8 cellular contexts compared by ENCODE assay signal in genomic region chr19:10107817-10108367, GRCh38. TPM values are rescaled to one million over a fixed set of nuclear protein-coding genes. Genes with fewer than 3 reads are reported as not detected.
DNase-seq lines count a peak whose midpoint lies in the region; ATAC-seq, FAIRE-seq and TF ChIP-seq lines count a peak whose summit lies in the region.
"Had no signal": no experiment of that assay in that cellular context is flagged by ENCODE, and none has a peak within 500 bp of the region (broad histone marks: within the 10 kb centered on the region; RNA-seq: fewer than 3 reads in every experiment).

No MANE protein-coding gene starts in this region.

- H3K36me3 Mint-ChIP-seq in H9 (ENCODE audit: insufficient read depth in 1 of 3, low read depth in 3 of 3), result peaks cover 33 to 57% (median 49%) of the 10 kb centered on the region in 3 experiments

- DNase-seq in A549 (ENCODE audit: low read depth in 1 of 2, low spot score in 1 of 2), result no peak
- DNase-seq in H9, result no peak
- no peak for DNase-seq in GM12878 (ENCODE audit: low read depth, low spot score)
- DNase-seq in frontal cortex (ENCODE audit: low spot score in 2 of 2), result no peak
- no peak for DNase-seq in amniotic stem cell (lab: John Stamatoyannopoulos, UW)
- DNase-seq: activated CD8-positive, alpha-beta memory T cell treated with anti-CD3 and anti-CD28 coated beads for 24 hours; Kasumi-1 had no signal

- TF ChIP-seq RAD21 in A549 (conservative IDR thresholded peaks at IDR 0.05 in 1 of 2, IDR thresholded peaks at IDR 0.05 in 1 of 2), result no peak
- TF ChIP-seq RAD21 in GM12878 (IDR thresholded peaks at IDR 0.05; ENCODE audit: insufficient read depth, low read depth, low read length), result no peak

- H3K4me2 ChIP-seq in A549, result peak overlapping the region; percentile 99
- H3K4me2 ChIP-seq in H9 (ENCODE audit: insufficient read depth, insufficient read length, low read length), result no peak overlapping the region
- H3K4me2 ChIP-seq in GM12878 (ENCODE audit: control insufficient read depth, insufficient read depth), result peak overlapping the region; percentile 97

- TF ChIP-seq CTCF in A549 (IDR thresholded peaks at IDR 0.05) (no peak), H9 (conservative IDR thresholded peaks at IDR 0.05) (no peak), GM12878 (IDR thresholded peaks at IDR 0.05 in 2 of 3, conservative IDR thresholded peaks at IDR 0.05 in 1 of 3; ENCODE audit: control insufficient read depth in 2 of 3, extremely low read depth in 1 of 3, insufficient read depth in 1 of 3, low read depth in 3 of 3, low read length in 3 of 3) (no peak)

- WGBS in A549 (ENCODE audit: missing lambda C conversion rate), result 96% methylated on average over 14 of the region's 14 CpGs
- WGBS in H9 (ENCODE audit: extremely low coverage, insufficient read length, low lambda C conversion rate), result no CpG with 5 or more reads among the region's 14 CpGs
- 91% methylated on average over 13 of the region's 14 CpGs for WGBS in GM12878 (ENCODE audit: insufficient coverage, insufficient replicate concordance, low lambda C conversion rate, missing lambda C conversion rate)

- RAD21 ChIA-PET in GM12878 (lab: Charles Lee; ENCODE audit: unreplicated experiment), result interaction anchor here (0.6 to 2.7 kb wide), 3 partner anchors 8 to 142 kb away, joined by 3 to 9 read pairs (median 4); no protein-coding TSS in a partner anchor

- H3K4me3 Mint-ChIP-seq in H9, result peak overlapping the region; percentile 90 to 94

- intact Hi-C loops in GM12878 (cut with micrococcal nuclease; ENCODE audit: unreplicated experiment), result loop anchor here (10.0 kb wide), 1 partner anchor 277 kb away; the partner anchor contains the start of gene TYK2

- in situ Hi-C loops in GM12878 (cut with MboI), result no loop called here

- H3K18ac ChIP-seq in H9 (ENCODE audit: insufficient read length, low read depth, low read length), result no peak overlapping the region

- H2BK15ac ChIP-seq in H9 (ENCODE audit: low read depth, low read length), result no peak overlapping the region

- H3K23ac ChIP-seq in H9 (ENCODE audit: insufficient read length, low read depth, low read length), result no peak overlapping the region

- H3K27me3 ChIP-seq in H9 (ENCODE audit: insufficient read depth, low read length) (no peaks in the 10 kb centered on the region), GM12878 (replicated peaks in 1 of 2; ENCODE audit: control insufficient read depth in 2 of 2, insufficient read depth in 2 of 2, low read length in 1 of 2) (no peaks in the 10 kb centered on the region)

- H3K79me1 ChIP-seq in H9 (ENCODE audit: insufficient read depth, low read depth, low read length, poor library complexity, severe bottlenecking), result no peaks in the 10 kb centered on the region

- POLR2A ChIA-PET in A549 (lab: Yijun Ruan, JAX) (interaction anchor here (1.1 to 2.4 kb wide), 2 partner anchors 9 to 12 kb away, joined by 3 to 6 read pairs; no protein-coding TSS in a partner anchor), GM12878 (lab: Charles Lee) (interaction anchor here (0.5 to 2.6 kb wide), 7 partner anchors 9 to 1470 kb away, joined by 3 to 18 read pairs (median 3); partner anchors contain the start of gene ACP5)

- H2BK120ac ChIP-seq in H9 (ENCODE audit: low read depth, low read length, poor library complexity, severe bottlenecking), result no peak overlapping the region

- H2BK20ac ChIP-seq in H9 (ENCODE audit: low read depth, low read length, poor library complexity, severe bottlenecking), result no peak overlapping the region

- H3K56ac ChIP-seq in H9 (ENCODE audit: insufficient read length, low read depth, low read length), result no peak overlapping the region

- ATAC-seq in A549 (no peak), GM12878 (no peak), HG02852 (IDR thresholded peaks at IDR 0.05; ENCODE audit: unreplicated experiment) (no peak)

- SMC1A ChIA-PET in GM12878 (lab: Charles Lee; ENCODE audit: uncharacterized antibody, unreplicated experiment), result interaction anchor here (0.7 to 11.4 kb wide), 3 partner anchors 8 to 673 kb away, joined by 3 to 150 read pairs (median 3); partner anchors contain the start of gene ANGPTL6

- H3K4ac ChIP-seq in H9 (ENCODE audit: low read depth, low read length), result no peak overlapping the region

- peaks cover 7% of the 10 kb centered on the region for H3K23me2 ChIP-seq in H9 (ENCODE audit: insufficient read length, low read depth, low read length, poor library complexity, severe bottlenecking)

- no peaks in the 10 kb centered on the region; the same call in none of the 2 replicates for H3K27me3 Mint-ChIP-seq in H9 (ENCODE audit: low read depth)

- H4K5ac ChIP-seq in H9 (ENCODE audit: insufficient read length, low read depth, low read length), result no peak overlapping the region

- no peak overlapping the region for H3K14ac ChIP-seq in H9 (ENCODE audit: insufficient read depth, low read length)

- no peak overlapping the region for H2BK5ac ChIP-seq in H9 (ENCODE audit: insufficient read length, low read length)

- TF ChIP-seq POLR2A in A549 (IDR thresholded peaks at IDR 0.05; ENCODE audit: low read length) (no peak), GM12878 (IDR thresholded peaks at IDR 0.05; ENCODE audit: low read depth, low read length) (peak; percentile 76)

- H2AFZ ChIP-seq in H9 (ENCODE audit: low read length) (no peak overlapping the region), GM12878 (ENCODE audit: control insufficient read depth, low read depth, low read length) (no peak overlapping the region)

- no peak overlapping the region for H3K9ac ChIP-seq in H9 (ENCODE audit: extremely low read depth, insufficient read length, low read length)
- peak overlapping the region; percentile 95 for H3K9ac ChIP-seq in GM12878 (ENCODE audit: control insufficient read depth, insufficient read depth, low read length)

- no peak overlapping the region; the same call in 2 of the 3 replicates for H3K4me3 ChIP-seq in A549
- H3K4me3 ChIP-seq in GM12878, result peak overlapping the region; percentile 79

- TF ChIP-seq EP300 in A549 (IDR thresholded peaks at IDR 0.05) (no peak), GM12878 (IDR thresholded peaks at IDR 0.05; ENCODE audit: borderline replicate concordance in 1 of 2, control insufficient read depth in 1 of 2, low read depth in 2 of 2, low read length in 2 of 2) (no peak)

- H3T11ph ChIP-seq in H9 (ENCODE audit: low read length), result no peak overlapping the region

- H3K79me2 ChIP-seq in H9 (ENCODE audit: insufficient read depth, low read length), result peaks cover 7% of the 10 kb centered on the region; the same call in 1 of the 2 replicates
- H3K79me2 ChIP-seq in GM12878 (ENCODE audit: control insufficient read depth, insufficient read depth, low read length), result peaks cover 56% of the 10 kb centered on the region

- H2BK12ac ChIP-seq in H9 (ENCODE audit: insufficient read length, low read depth, low read length), result no peak overlapping the region

- no peak overlapping the region for H2AK5ac ChIP-seq in H9 (ENCODE audit: insufficient read length, low read length)

- no peaks in the 10 kb centered on the region for H3K9me3 ChIP-seq in A549
- H3K9me3 ChIP-seq in H9 (ENCODE audit: control insufficient read depth, low read depth, low read length), result no peaks in the 10 kb centered on the region
- H3K9me3 ChIP-seq in GM12878 (replicated peaks; ENCODE audit: control insufficient read depth, insufficient read depth, low read length), result no peaks in the 10 kb centered on the region

- H4K8ac ChIP-seq in H9 (replicated peaks; ENCODE audit: insufficient read length, low read depth, low read length), result no peak overlapping the region

- CTCF ChIA-PET in A549 (lab: Yijun Ruan, JAX) (interaction anchor here (0.6 to 3.9 kb wide), 8 partner anchors 9 to 438 kb away, joined by 3 to 20 read pairs (median 8); partner anchors contain the start of gene EIF3G), GM12878 (lab: Yijun Ruan, JAX) (interaction anchor here (1.2 to 9.8 kb wide), 2 partner anchors 8 to 177 kb away, joined by 4 to 171 read pairs; partner anchors contain the start of gene ANGPTL6)

- H3K27ac Mint-ChIP-seq in H9, result no peak overlapping the region

- H3K27ac ChIP-seq in A549, result peak overlapping the region in 1 of 2 experiments; percentile 99; a peak in 1 of 6 replicates
- H3K27ac ChIP-seq in H9 (ENCODE audit: insufficient read length, low read depth, low read length), result no peak overlapping the region
- peak overlapping the region; percentile 100 for H3K27ac ChIP-seq in GM12878 (ENCODE audit: control insufficient read depth, insufficient read depth)

- FAIRE-seq in A549 (lab: Jason Lieb, UNC) (no peak), GM12878 (lab: Jason Lieb, UNC) (no peak), frontal cortex (lab: Jason Lieb, UNC) (no peak)

- H3K9me3 Mint-ChIP-seq in H9, result no peaks in the 10 kb centered on the region; a peak in 2 of 5 replicates

- H3K36me3 ChIP-seq in GM12878 (ENCODE audit: control insufficient read depth in 2 of 2, insufficient read depth in 2 of 2, low read length in 1 of 2), result peaks cover 18 to 30% of the 10 kb centered on the region in 2 experiments; a peak in 3 of 4 replicates

- H3K4me1 ChIP-seq in A549, result peaks cover 32% of the 10 kb centered on the region; the same call in 2 of the 3 replicates
- H3K4me1 ChIP-seq in H9 (ENCODE audit: insufficient read depth, low read length), result no peaks in the 10 kb centered on the region; the same call in 1 of the 2 replicates
- H3K4me1 ChIP-seq in GM12878 (ENCODE audit: control insufficient read depth, insufficient read depth, low read length), result peaks cover 61% of the 10 kb centered on the region

- peaks cover 6 to 16% of the 10 kb centered on the region in 2 experiments for H3K4me1 Mint-ChIP-seq in H9

- H4K91ac ChIP-seq in H9 (ENCODE audit: insufficient read length, low read depth, low read length), result no peak overlapping the region

- no peaks in the 10 kb centered on the region for H4K20me1 ChIP-seq in H9 (ENCODE audit: control insufficient read depth, insufficient read depth, insufficient read length)
- H4K20me1 ChIP-seq in GM12878 (ENCODE audit: control insufficient read depth, insufficient read depth), result no peaks in the 10 kb centered on the region

- no TSS peak for BruUV-seq in GM12878 (replicated peaks; lab: Mats Ljungman, UMichigan)

RNA-seq across cellular contexts. Expression of gene PPAN, which starts 1.7 kb away (rescaled TPM):
- polyA plus RNA-seq in A549 (2011; rRNA removed) (26.6 and 30.8 TPM in 2 replicates), A549 (2017; fragmentation: RNase III; extraction: RNeasy Plus Mini Kit Qiagen cat#74134 plus additional on column Dnase treatment) (64.0 to 68.1 TPM (median 65.0 TPM) in 3 replicates), GM12878 (2011; rRNA removed) (40.1 and 92.2 TPM in 2 replicates), GM12878 (2014; fragmentation: Illumina TruSeq; extraction: Trizol) (20.3 and 65.0 TPM in 2 replicates), GM12878 (2014; fragmentation: Nextera tagmentation; extraction: Ambion mirVana) (1 to 10 TPM; 2.1 to 7.6 TPM), GM12878 (2014; rRNA removed) (149 and 196 TPM in 2 replicates), GM12878 (2016; fragmentation: Nextera tagmentation; extraction: Ambion mirVana) (100 to 1,000 TPM; 163 to 171 TPM)
- 62.0 and 66.6 TPM in 2 replicates for polyA plus RNA-seq in A549 (2012; cell fraction: cytosol; rRNA removed)
- 125 and 154 TPM in 2 replicates for polyA plus RNA-seq in A549 (2012; cell fraction: nucleus; rRNA removed)
- 114 and 119 TPM in 2 replicates for polyA minus RNA-seq in A549 (2011; rRNA and poly(A)+ RNA removed)
- total RNA-seq in H9 (2021) (150 and 157 TPM in 2 replicates), GM12878 (2014; rRNA removed) (96.5 and 123 TPM in 2 replicates), GM12878 (2014; rRNA removed; fragmentation: Illumina TruSeq; extraction: Trizol) (67.6 and 68.9 TPM in 2 replicates), GM12878 (2021) (147 and 165 TPM in 2 replicates), frontal cortex (15.1 TPM)
- 135 and 145 TPM in 2 replicates for total RNA-seq in GM12878 (2013; cell fraction: nucleolus; rRNA removed)
- polyA plus RNA-seq in GM12878 (2011; ENCODE audit: low read depth), result 26.9 TPM
- 92.2 and 132 TPM in 2 replicates for polyA plus RNA-seq in GM12878 (2011; cell fraction: cytosol; rRNA removed)
- polyA plus RNA-seq in GM12878 (2011; cell fraction: nucleus; rRNA removed), result 173 and 212 TPM in 2 replicates
- polyA plus RNA-seq in GM12878 (2012), result 78.6 and 81.6 TPM in 2 replicates
- polyA minus RNA-seq in GM12878 (2011; rRNA and poly(A)+ RNA removed), result 113 and 176 TPM in 2 replicates
- 70.0 and 73.4 TPM in 2 replicates for polyA minus RNA-seq in GM12878 (2011; cell fraction: cytosol; rRNA and poly(A)+ RNA removed)
- polyA minus RNA-seq in GM12878 (2011; cell fraction: nucleus; rRNA and poly(A)+ RNA removed), result 69.6 and 130 TPM in 2 replicates

RNA-seq across cellular contexts. Expression of gene P2RY11, which starts 3.6 kb away (rescaled TPM):
- 1.9 and 2.3 TPM in 2 replicates for polyA plus RNA-seq in A549 (2011; rRNA removed)
- 3.6 and 5.1 TPM in 2 replicates for polyA plus RNA-seq in A549 (2012; cell fraction: cytosol; rRNA removed)
- polyA plus RNA-seq in A549 (2012; cell fraction: nucleus; rRNA removed), result 29.9 and 47.2 TPM in 2 replicates
- polyA plus RNA-seq in A549 (2017; fragmentation: RNase III; extraction: RNeasy Plus Mini Kit Qiagen cat#74134 plus additional on column Dnase treatment), result 5.8 to 9.0 TPM (median 6.4 TPM) in 3 replicates
- 2.6 and 3.1 TPM in 2 replicates for polyA minus RNA-seq in A549 (2011; rRNA and poly(A)+ RNA removed)
- 60.6 and 63.7 TPM in 2 replicates for total RNA-seq in H9 (2021)
- total RNA-seq in GM12878 (2013; cell fraction: nucleolus; rRNA removed), result 57.8 and 61.7 TPM in 2 replicates
- 11.4 and 17.4 TPM in 2 replicates for total RNA-seq in GM12878 (2014; rRNA removed)
- total RNA-seq in GM12878 (2014; rRNA removed; fragmentation: Illumina TruSeq; extraction: Trizol), result 7.4 and 8.2 TPM in 2 replicates
- 42.0 and 46.5 TPM in 2 replicates for total RNA-seq in GM12878 (2021)
- polyA plus RNA-seq in GM12878 (2011; ENCODE audit: low read depth), result 5.0 TPM
- 12.5 and 26.5 TPM in 2 replicates for polyA plus RNA-seq in GM12878 (2011; rRNA removed)
- polyA plus RNA-seq in GM12878 (2011; cell fraction: cytosol; rRNA removed), result 44.1 and 69.0 TPM in 2 replicates
- polyA plus RNA-seq in GM12878 (2011; cell fraction: nucleus; rRNA removed), result 81.5 and 114 TPM in 2 replicates
- polyA plus RNA-seq in GM12878 (2012), result 28.3 and 37.9 TPM in 2 replicates
- 1.2 and 4.9 TPM in 2 replicates for polyA plus RNA-seq in GM12878 (2014; fragmentation: Illumina TruSeq; extraction: Trizol)
- polyA plus RNA-seq in GM12878 (2014; fragmentation: Nextera tagmentation; extraction: Ambion mirVana), result under 1 TPM; 0.14 to 0.57 TPM
- 32.5 and 39.0 TPM in 2 replicates for polyA plus RNA-seq in GM12878 (2014; rRNA removed)
- 1 to 10 TPM; 6.7 to 7.0 TPM for polyA plus RNA-seq in GM12878 (2016; fragmentation: Nextera tagmentation; extraction: Ambion mirVana)
- 16.9 and 49.7 TPM in 2 replicates for polyA minus RNA-seq in GM12878 (2011; rRNA and poly(A)+ RNA removed)
- polyA minus RNA-seq in GM12878 (2011; cell fraction: cytosol; rRNA and poly(A)+ RNA removed), result 22.1 and 26.3 TPM in 2 replicates
- 8.6 and 28.3 TPM in 2 replicates for polyA minus RNA-seq in GM12878 (2011; cell fraction: nucleus; rRNA and poly(A)+ RNA removed)
- total RNA-seq in frontal cortex, result 4.1 TPM

RNA-seq across cellular contexts. Expression of gene ANGPTL6, which starts 5.4 kb away (rescaled TPM):
- polyA plus RNA-seq in A549 (2011; rRNA removed), result 0.04 and 0.19 TPM in 2 replicates
- polyA plus RNA-seq in A549 (2012; cell fraction: cytosol; rRNA removed), result 0.08 and 0.11 TPM in 2 replicates
- 0.34 and 0.50 TPM in 2 replicates for polyA plus RNA-seq in A549 (2012; cell fraction: nucleus; rRNA removed)
- 0.12 to 0.31 TPM (median 0.18 TPM) in 3 replicates for polyA plus RNA-seq in A549 (2017; fragmentation: RNase III; extraction: RNeasy Plus Mini Kit Qiagen cat#74134 plus additional on column Dnase treatment)
- 0.24 and 0.33 TPM in 2 replicates for polyA minus RNA-seq in A549 (2011; rRNA and poly(A)+ RNA removed)
- 0.18 and 0.26 TPM in 2 replicates for total RNA-seq in H9 (2021)
- 38.8 and 41.4 TPM in 2 replicates for total RNA-seq in GM12878 (2013; cell fraction: nucleolus; rRNA removed)
- 13.1 and 17.4 TPM in 2 replicates for total RNA-seq in GM12878 (2014; rRNA removed)
- 6.0 and 7.2 TPM in 2 replicates for total RNA-seq in GM12878 (2014; rRNA removed; fragmentation: Illumina TruSeq; extraction: Trizol)
- total RNA-seq in GM12878 (2021), result 16.5 and 16.8 TPM in 2 replicates
- 11.7 TPM for polyA plus RNA-seq in GM12878 (2011; ENCODE audit: low read depth)
- polyA plus RNA-seq in GM12878 (2011; rRNA removed), result 10.5 and 23.6 TPM in 2 replicates
- 40.4 and 48.7 TPM in 2 replicates for polyA plus RNA-seq in GM12878 (2011; cell fraction: cytosol; rRNA removed)
- polyA plus RNA-seq in GM12878 (2011; cell fraction: nucleus; rRNA removed), result 150 and 154 TPM in 2 replicates
- polyA plus RNA-seq in GM12878 (2012), result 23.2 and 29.6 TPM in 2 replicates
- polyA plus RNA-seq in GM12878 (2014; fragmentation: Illumina TruSeq; extraction: Trizol), result 2.3 and 6.6 TPM in 2 replicates
- polyA plus RNA-seq in GM12878 (2014; fragmentation: Nextera tagmentation; extraction: Ambion mirVana), result under 1 TPM; 0.45 to 0.90 TPM
- 18.3 and 18.9 TPM in 2 replicates for polyA plus RNA-seq in GM12878 (2014; rRNA removed)
- 1 to 10 TPM; 1.3 to 4.9 TPM for polyA plus RNA-seq in GM12878 (2016; fragmentation: Nextera tagmentation; extraction: Ambion mirVana)
- 7.7 and 16.2 TPM in 2 replicates for polyA minus RNA-seq in GM12878 (2011; rRNA and poly(A)+ RNA removed)
- 8.8 and 10.2 TPM in 2 replicates for polyA minus RNA-seq in GM12878 (2011; cell fraction: cytosol; rRNA and poly(A)+ RNA removed)
- polyA minus RNA-seq in GM12878 (2011; cell fraction: nucleus; rRNA and poly(A)+ RNA removed), result 8.5 and 16.2 TPM in 2 replicates
- total RNA-seq in frontal cortex, result not detected

RNA-seq across cellular contexts. Expression of gene EIF3G, which starts 11.8 kb away (rescaled TPM):
- polyA plus RNA-seq in A549 (2011; rRNA removed), result 60.9 and 81.6 TPM in 2 replicates
- 184 and 200 TPM in 2 replicates for polyA plus RNA-seq in A549 (2012; cell fraction: cytosol; rRNA removed)
- polyA plus RNA-seq in A549 (2012; cell fraction: nucleus; rRNA removed), result 525 and 617 TPM in 2 replicates
- 147 to 160 TPM (median 151 TPM) in 3 replicates for polyA plus RNA-seq in A549 (2017; fragmentation: RNase III; extraction: RNeasy Plus Mini Kit Qiagen cat#74134 plus additional on column Dnase treatment)
- 35.9 and 38.4 TPM in 2 replicates for polyA minus RNA-seq in A549 (2011; rRNA and poly(A)+ RNA removed)
- total RNA-seq in H9 (2021), result 290 and 296 TPM in 2 replicates
- 95.9 and 98.0 TPM in 2 replicates for total RNA-seq in GM12878 (2013; cell fraction: nucleolus; rRNA removed)
- 356 and 362 TPM in 2 replicates for total RNA-seq in GM12878 (2014; rRNA removed)
- total RNA-seq in GM12878 (2014; rRNA removed; fragmentation: Illumina TruSeq; extraction: Trizol), result 187 and 220 TPM in 2 replicates
- total RNA-seq in GM12878 (2021), result 303 and 318 TPM in 2 replicates
- 79.2 TPM for polyA plus RNA-seq in GM12878 (2011; ENCODE audit: low read depth)
- 101 and 119 TPM in 2 replicates for polyA plus RNA-seq in GM12878 (2011; rRNA removed)
- polyA plus RNA-seq in GM12878 (2011; cell fraction: cytosol; rRNA removed), result 166 and 220 TPM in 2 replicates
- polyA plus RNA-seq in GM12878 (2011; cell fraction: nucleus; rRNA removed), result 377 and 479 TPM in 2 replicates
- 208 and 240 TPM in 2 replicates for polyA plus RNA-seq in GM12878 (2012)
- 132 and 219 TPM in 2 replicates for polyA plus RNA-seq in GM12878 (2014; fragmentation: Illumina TruSeq; extraction: Trizol)
- 10 to 100 TPM; 28.0 to 48.5 TPM for polyA plus RNA-seq in GM12878 (2014; fragmentation: Nextera tagmentation; extraction: Ambion mirVana)
- polyA plus RNA-seq in GM12878 (2014; rRNA removed), result 284 and 299 TPM in 2 replicates
- polyA plus RNA-seq in GM12878 (2016; fragmentation: Nextera tagmentation; extraction: Ambion mirVana), result 100 to 1,000 TPM; 201 to 225 TPM
- polyA minus RNA-seq in GM12878 (2011; rRNA and poly(A)+ RNA removed), result 45.5 and 84.7 TPM in 2 replicates
- polyA minus RNA-seq in GM12878 (2011; cell fraction: cytosol; rRNA and poly(A)+ RNA removed), result 47.4 and 49.3 TPM in 2 replicates
- polyA minus RNA-seq in GM12878 (2011; cell fraction: nucleus; rRNA and poly(A)+ RNA removed), result 61.5 and 116 TPM in 2 replicates
- total RNA-seq in frontal cortex, result 108 TPM

RNA-seq across cellular contexts. Expression of gene SHFL, which starts 21.8 kb away (rescaled TPM):
- polyA plus RNA-seq in A549 (2011; rRNA removed) (9.1 and 10.1 TPM in 2 replicates), A549 (2017; fragmentation: RNase III; extraction: RNeasy Plus Mini Kit Qiagen cat#74134 plus additional on column Dnase treatment) (10.5 to 16.4 TPM (median 12.5 TPM) in 3 replicates), GM12878 (2011; rRNA removed) (53.1 and 63.7 TPM in 2 replicates), GM12878 (2014; fragmentation: Illumina TruSeq; extraction: Trizol) (41.7 and 49.6 TPM in 2 replicates), GM12878 (2014; fragmentation: Nextera tagmentation; extraction: Ambion mirVana) (10 to 100 TPM in 1 of 2 experiments, 1 to 10 TPM in 1; 8.0 to 18.3 TPM), GM12878 (2014; rRNA removed) (83.8 and 83.9 TPM in 2 replicates), GM12878 (2016; fragmentation: Nextera tagmentation; extraction: Ambion mirVana) (10 to 100 TPM; 33.6 to 36.8 TPM)
- polyA plus RNA-seq in A549 (2012; cell fraction: cytosol; rRNA removed), result 11.7 and 14.0 TPM in 2 replicates
- 33.6 and 40.8 TPM in 2 replicates for polyA plus RNA-seq in A549 (2012; cell fraction: nucleus; rRNA removed)
- 6.4 and 7.7 TPM in 2 replicates for polyA minus RNA-seq in A549 (2011; rRNA and poly(A)+ RNA removed)
- total RNA-seq in H9 (2021) (20.0 and 21.1 TPM in 2 replicates), GM12878 (2014; rRNA removed) (44.6 and 45.4 TPM in 2 replicates), GM12878 (2014; rRNA removed; fragmentation: Illumina TruSeq; extraction: Trizol) (30.5 and 30.7 TPM in 2 replicates), GM12878 (2021) (51.7 and 57.9 TPM in 2 replicates), frontal cortex (3.3 TPM)
- total RNA-seq in GM12878 (2013; cell fraction: nucleolus; rRNA removed), result 59.9 and 73.5 TPM in 2 replicates
- polyA plus RNA-seq in GM12878 (2011; ENCODE audit: low read depth), result 39.3 TPM
- 68.1 and 104 TPM in 2 replicates for polyA plus RNA-seq in GM12878 (2011; cell fraction: cytosol; rRNA removed)
- polyA plus RNA-seq in GM12878 (2011; cell fraction: nucleus; rRNA removed), result 400 and 422 TPM in 2 replicates
- polyA plus RNA-seq in GM12878 (2012), result 71.2 and 100 TPM in 2 replicates
- polyA minus RNA-seq in GM12878 (2011; rRNA and poly(A)+ RNA removed), result 34.3 and 50.4 TPM in 2 replicates
- polyA minus RNA-seq in GM12878 (2011; cell fraction: cytosol; rRNA and poly(A)+ RNA removed), result 16.6 and 22.1 TPM in 2 replicates
- polyA minus RNA-seq in GM12878 (2011; cell fraction: nucleus; rRNA and poly(A)+ RNA removed), result 40.0 and 54.8 TPM in 2 replicates

Comparison
In these comparisons a context has a peak if more than half of its experiments do, and no peak if none do; other contexts are left out.
1. Of the 24 proteins assayed by ChIP-seq in both GM12878 and A549: peak only in GM12878: POLR2A; only in A549: none; in both: none; in neither: 23.